Comparison of ENCODE assay signal across 25 cellular contexts in the genomic region with DNA sequence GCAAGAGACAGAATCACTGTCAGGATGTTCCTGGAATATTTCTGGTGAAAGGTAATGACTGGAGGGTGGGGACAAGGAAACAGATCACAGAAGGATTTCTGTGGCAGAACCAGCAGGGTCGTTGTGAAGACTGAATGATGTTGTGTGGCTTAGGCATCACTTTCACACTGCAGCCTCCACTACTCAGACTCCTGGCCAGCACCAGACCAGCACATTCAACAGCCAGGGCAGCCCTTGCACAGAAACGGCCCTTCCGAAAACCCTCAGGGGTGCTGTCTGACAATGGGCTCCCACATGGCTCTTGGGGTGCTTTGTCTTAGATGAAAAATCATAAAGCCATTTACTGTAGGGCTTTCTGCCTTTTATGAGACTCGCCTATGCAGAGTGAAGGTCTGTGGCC.
"Had no signal": no experiment of that assay in that cellular context is flagged by ENCODE, and none has a peak within 500 bp of the region (broad histone marks: within the 10 kb centered on the region; RNA-seq: fewer than 3 reads in every experiment).

No MANE protein-coding gene starts in this region.

- DNase-seq: activated CD4-positive, alpha-beta T cell treated with anti-CD3 and anti-CD28 coated beads for 1 hour; activated CD4-positive, alpha-beta T cell treated with anti-CD3 and anti-CD28 coated beads for 4 hours; activated CD4-positive, alpha-beta T cell treated with anti-CD3 and anti-CD28 coated beads, Interleukin-2, amount 10 ng/mL, durations not matched to agents 7 days and 5 days; activated CD4-positive, alpha-beta T cell treated with anti-CD3 and anti-CD28 coated beads, Interleukin-2, amount 50 U/mL, for 4 hours; activated CD8-positive, alpha-beta T cell treated with anti-CD3 and anti-CD28 coated beads, Interleukin-2, amount 10 ng/mL, durations not matched to agents 7 days and 5 days; activated effector memory CD4-positive, alpha-beta T cell treated with Interleukin-2 at 50 U/mL for 16 hours; activated naive CD4-positive, alpha-beta T cell treated with anti-CD3 and anti-CD28 coated beads for 36 hours; activated naive CD8-positive, alpha-beta T cell treated with anti-CD3 and anti-CD28 coated beads, Interleukin-2, amount 10 ng/mL, durations not matched to agents 7 days and 5 days; activated T-cell treated with anti-CD3 and anti-CD28 coated beads, Interleukin-2, amount 50 U/mL, for 4 hours; central memory CD4-positive, alpha-beta T cell; cerebellar nuclear complex; dermis blood vessel endothelial cell; effector CD4-positive, alpha-beta T cell; effector memory CD8-positive, alpha-beta T cell; erythroblast; foreskin keratinocyte; gastrocnemius medialis; glutamatergic neuron; heart left ventricle; T-helper 2 cell had no signal

- H3K36me3 ChIP-seq: ascending aorta, breast epithelium, cardiac muscle cell, esophagus muscularis mucosa, gastrocnemius medialis, heart left ventricle had no signal

- H3K27me3 ChIP-seq: ascending aorta, breast epithelium, cardiac muscle cell, esophagus muscularis mucosa, foreskin keratinocyte, gastrocnemius medialis, heart left ventricle had no signal

- H3K4me3 ChIP-seq: ascending aorta, breast epithelium, cardiac muscle cell, coronary artery, esophagus muscularis mucosa, gastrocnemius medialis, heart left ventricle had no signal

- H3K9me3 ChIP-seq: ascending aorta, breast epithelium, esophagus muscularis mucosa, gastrocnemius medialis, heart left ventricle had no signal

- H3K27ac ChIP-seq: ascending aorta, breast epithelium, cardiac muscle cell, coronary artery, esophagus muscularis mucosa, foreskin keratinocyte, gastrocnemius medialis had no signal
